ENCODE assay signal across 22 cellular contexts in genomic region chr11:123212406-123212805, GRCh38. TPM values are rescaled to one million over a fixed set of nuclear protein-coding genes. Genes with fewer than 3 reads are reported as not detected.
DNase-seq lines count a peak whose midpoint lies in the region; ATAC-seq and TF ChIP-seq lines count a peak whose summit lies in the region.
"Had no signal": no experiment of that assay in that cellular context is flagged by ENCODE, and none has a peak within 500 bp of the region (broad histone marks: within the 10 kb centered on the region; RNA-seq: fewer than 3 reads in every experiment).

No MANE protein-coding gene starts in this region.

- intact Hi-C loops in left ventricle myocardium superior (cut with micrococcal nuclease): no loop called here

- TF ChIP-seq CTCF in fibroblast of lung (conservative IDR thresholded peaks at IDR 0.05 in 1 of 2, IDR thresholded peaks at IDR 0.05 in 1 of 2; ENCODE audit: low read depth in 1 of 2, low read length in 2 of 2): no peak

- H3K9me3 ChIP-seq in SJSA1 (replicated peaks) (no peaks in the 10 kb centered on the region), fibroblast of lung (ENCODE audit: control insufficient read depth, insufficient read depth, low read depth, low read length) (no peaks in the 10 kb centered on the region), stomach smooth muscle (ENCODE audit: control insufficient read depth in 2 of 2, low read length in 2 of 2) (no peaks in the 10 kb centered on the region)
- H3K9me3 ChIP-seq: stomach had no signal

- no peaks in the 10 kb centered on the region for H3K79me2 ChIP-seq in fibroblast of lung (ENCODE audit: control insufficient read depth, insufficient read depth, low read length)

- H4K20me1 ChIP-seq in fibroblast of lung (ENCODE audit: control insufficient read depth, extremely low read depth, insufficient read depth, low read length): no peaks in the 10 kb centered on the region

- H3K27ac ChIP-seq in SJSA1: peak overlapping the region; percentile 66; the same call in 1 of the 2 replicates
- H3K27ac ChIP-seq in fibroblast of lung (ENCODE audit: insufficient read depth, low read length): no peak overlapping the region
- H3K27ac ChIP-seq in stomach smooth muscle (ENCODE audit: low read length): peak overlapping the region; percentile 46

- H3K27me3 ChIP-seq in SJSA1 (replicated peaks) (no peaks in the 10 kb centered on the region), fibroblast of lung (ENCODE audit: control insufficient read depth, insufficient read depth, low read length) (no peaks in the 10 kb centered on the region), stomach smooth muscle (ENCODE audit: control insufficient read depth in 1 of 2, insufficient read depth in 2 of 2, low read length in 2 of 2) (no peaks in the 10 kb centered on the region)

- ATAC-seq in left ventricle myocardium superior: no peak
- ATAC-seq: activated CD4-positive, CD25-positive, alpha-beta regulatory T cell treated with anti-CD3 and anti-CD28 coated beads, Interleukin-2, amount 50 U/mL, for 24 hours had no signal

- H3K4me1 ChIP-seq in SJSA1 (replicated peaks) (peaks cover 17% of the 10 kb centered on the region), fibroblast of lung (ENCODE audit: control insufficient read depth, extremely low read depth, insufficient read depth, low read length) (peaks cover 6% of the 10 kb centered on the region), stomach smooth muscle (ENCODE audit: control insufficient read depth, insufficient read depth, low read length) (peaks cover 22% of the 10 kb centered on the region)

- no peaks in the 10 kb centered on the region for H3K36me3 ChIP-seq in SJSA1
- H3K36me3 ChIP-seq in fibroblast of lung (ENCODE audit: control insufficient read depth, insufficient read depth, low read length): no peaks in the 10 kb centered on the region
- H3K36me3 ChIP-seq in stomach smooth muscle (ENCODE audit: control insufficient read depth in 2 of 2, insufficient read depth in 2 of 2, low read length in 2 of 2): no peaks in the 10 kb centered on the region
- H3K36me3 ChIP-seq: stomach had no signal

- DNase-seq in NOMO-1 treated with DMSO at 0.1 percent for 48 hours (lab: John Stamatoyannopoulos, UW; ENCODE audit: unreplicated experiment): peak; percentile 52
- no peak for DNase-seq in NOMO-1 treated with dmso at 0.1 percent for 144 hours (lab: John Stamatoyannopoulos, UW; ENCODE audit: unreplicated experiment)
- no peak for DNase-seq in SJSA1 (ENCODE audit: low read depth in 1 of 2, low spot score in 2 of 2)
- DNase-seq in fibroblast of lung (ENCODE audit: low read depth in 2 of 2): no peak
- no peak for DNase-seq in NCI-H187 treated with DMSO at 0.1 percent for 48 hours (lab: John Stamatoyannopoulos, UW)
- DNase-seq in left ventricle myocardium superior: no peak
- no peak for DNase-seq in DMS53 treated with DMSO at 0.1 percent for 48 hours (lab: John Stamatoyannopoulos, UW; ENCODE audit: unreplicated experiment)
- DNase-seq: 8988T; activated CD8-positive, alpha-beta memory T cell treated with anti-CD3 and anti-CD28 coated beads for 24 hours; activated T-cell treated with anti-CD3 and anti-CD28 coated beads, Interleukin-2, amount 50 U/mL, for 24 hours; COR-L47; dermis blood vessel endothelial cell; DND-41; Karpas-422; NCI-H1105; NCI-H2107; NCI-H510A; NK-92 treated with Interleukin-12 subunit alpha and Interleukin-12 subunit beta, amount 100 ng/mL, for 24 hours; stomach; SW 1271 had no signal

- no peak overlapping the region for H2AFZ ChIP-seq in fibroblast of lung (ENCODE audit: low read length)

- H3K4me3 ChIP-seq in SJSA1 (no peak overlapping the region), fibroblast of lung (replicated peaks in 1 of 4; ENCODE audit: control extremely low read depth in 1 of 4, insufficient read depth in 1 of 4, low read depth in 3 of 4, low read length in 4 of 4) (no peak overlapping the region), stomach smooth muscle (ENCODE audit: low read length in 2 of 2) (no peak overlapping the region)
- H3K4me3 ChIP-seq: stomach had no signal

- H3K9ac ChIP-seq in fibroblast of lung (ENCODE audit: insufficient read depth, low read length): no peak overlapping the region
- H3K9ac ChIP-seq in stomach smooth muscle (ENCODE audit: low read length in 2 of 2): no peak overlapping the region

- H3K4me2 ChIP-seq in fibroblast of lung (ENCODE audit: extremely low read depth, insufficient read depth, low read length): peak overlapping the region; percentile 21

RNA-seq across cellular contexts. Expression of gene CLMP, which starts 17.4 kb away (rescaled TPM):
- 21.6 and 39.6 TPM in 2 replicates for total RNA-seq in SJSA1 (2014; rRNA removed; shearing (Covaris generic))
- total RNA-seq in fibroblast of lung (84.5 and 107 TPM in 2 replicates), left ventricle myocardium superior (4.9 TPM)
- polyA plus RNA-seq in fibroblast of lung: 151 and 243 TPM in 2 replicates
- polyA plus RNA-seq in fibroblast of lung (2012): 74.4 and 134 TPM in 2 replicates
- 180 and 200 TPM in 2 replicates for polyA minus RNA-seq in fibroblast of lung (ENCODE audit: low replicate concordance)
